In genomic region chr2:225022188-225022587, GRCh38 we compare ENCODE assay signal across 1 cellular context.
TF ChIP-seq lines count a peak whose summit lies in the region.

No MANE protein-coding gene starts in this region.

TF ChIP-seq in GM23338, 12 proteins besides CTCF, POLR2A, EP300 and RAD21 (continued from another document):
- TF ChIP-seq REST (IDR thresholded peaks at IDR 0.05; ENCODE audit: unreplicated experiment), result no peak
- no peak for TF ChIP-seq ZNF331 (CRISPR knock-in tag; IDR thresholded peaks at IDR 0.05; ENCODE audit: low read depth)
TF ChIP-seq in GM23338: peak in this region for 0.
